1 cellular context compared by ENCODE assay signal in genomic region chr17:50899559-50900319, GRCh38.
TF ChIP-seq lines count a peak whose summit lies in the region.

No MANE protein-coding gene starts in this region.

TF ChIP-seq in H1, 55 proteins besides CTCF, POLR2A, EP300 and RAD21:
- TF ChIP-seq TAF7 (optimal IDR thresholded peaks at IDR 0.05; ENCODE audit: borderline replicate concordance, low read depth, low read length) (no peak), SP1 (IDR thresholded peaks at IDR 0.05; ENCODE audit: low read depth, low read length) (no peak), E2F6 (IDR thresholded peaks at IDR 0.05) (no peak), CHD1 (IDR thresholded peaks at IDR 0.05; ENCODE audit: low read depth, low read length) (no peak), SAP30 (IDR thresholded peaks at IDR 0.05; ENCODE audit: insufficient read depth, insufficient replicate concordance, low read length) (no peak), TBP (IDR thresholded peaks at IDR 0.05; ENCODE audit: low read depth, low read length) (no peak), BACH1 (IDR thresholded peaks at IDR 0.05; ENCODE audit: low read length) (no peak), ATF2 (IDR thresholded peaks at IDR 0.05; ENCODE audit: low read length) (no peak), CHD2 (IDR thresholded peaks at IDR 0.05; ENCODE audit: low read length) (no peak), BCL11A (IDR thresholded peaks at IDR 0.05; ENCODE audit: low read depth in 2 of 2, low read length in 2 of 2) (no peak), NRF1 (IDR thresholded peaks at IDR 0.05; ENCODE audit: low read depth, low read length) (no peak), MAFK (IDR thresholded peaks at IDR 0.05; ENCODE audit: low read depth, low read length) (no peak), SP2 (IDR thresholded peaks at IDR 0.05; ENCODE audit: low read length) (no peak), HDAC2 (IDR thresholded peaks at IDR 0.05; ENCODE audit: borderline replicate concordance in 1 of 2, low read depth in 2 of 2, low read length in 2 of 2) (no peak), BRCA1 (IDR thresholded peaks at IDR 0.05; ENCODE audit: low read depth, low read length) (no peak)
